Comparison of ENCODE assay signal across 19 cellular contexts in the genomic region with DNA sequence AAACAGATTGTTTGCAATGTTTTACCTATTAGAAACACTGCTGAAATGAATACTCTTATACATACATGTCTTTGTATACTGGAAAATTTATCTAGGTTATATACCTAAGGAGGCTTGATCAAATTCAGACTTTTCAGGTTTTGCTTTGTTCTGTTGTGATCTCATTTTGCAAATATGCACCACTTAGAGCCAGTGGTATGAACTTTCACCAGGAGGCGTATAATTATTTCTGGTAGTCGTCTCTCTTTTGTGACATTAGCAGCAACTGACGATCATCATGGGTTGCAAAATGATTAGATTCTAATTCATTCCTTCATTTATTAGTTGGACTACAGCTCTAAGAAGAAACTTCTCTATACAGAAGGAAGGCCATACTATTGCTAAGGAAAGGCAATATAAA. TPM values are rescaled to one million over a fixed set of nuclear protein-coding genes. Genes with fewer than 3 reads are reported as not detected.
A peak's percentile ranks its signal among the peaks of the same experiment; 100 is the strongest.
DNase-seq lines count a peak whose midpoint lies in the region; ATAC-seq and TF ChIP-seq lines count a peak whose summit lies in the region.
"Had no signal": no experiment of that assay in that cellular context is flagged by ENCODE, and none has a peak within 500 bp of the region (broad histone marks: within the 10 kb centered on the region; RNA-seq: fewer than 3 reads in every experiment).

No MANE protein-coding gene starts in this region.

- peaks cover 28% of the 10 kb centered on the region for H3K4me1 Mint-ChIP-seq in mesothelial cell of epicardium

- no peak for ATAC-seq in GM21528 (IDR thresholded peaks at IDR 0.05; ENCODE audit: low FRiP score, unreplicated experiment)
- no peak for ATAC-seq in GM19035 (IDR thresholded peaks at IDR 0.05; ENCODE audit: unreplicated experiment)
- ATAC-seq: right cardiac atrium had no signal

- peaks cover 11% of the 10 kb centered on the region for H3K36me3 Mint-ChIP-seq in mesothelial cell of epicardium

- TF ChIP-seq CTCF in epithelial cell of esophagus (IDR thresholded peaks at IDR 0.05; ENCODE audit: insufficient read depth, low read depth, low read length, missing control alignments) = no peak
- TF ChIP-seq CTCF in mesothelial cell of epicardium (IDR thresholded peaks at IDR 0.05; ENCODE audit: unreplicated experiment) = no peak

- no peak overlapping the region for H3K4me3 ChIP-seq in epithelial cell of esophagus (ENCODE audit: low read length)
- H3K4me3 ChIP-seq: ascending aorta; BLaER1 treated with 17β-estradiol and CSF1 and Interleukin-3, amounts not matched to agents 10 nM and 100 nM had no signal

- in situ Hi-C loops in Caki2 (cut with HindIII; ENCODE audit: low pct_unique_long_range_greater_than_20kb, low sequenced_read_pairs) = loop anchor here (10.0 kb wide), 1 partner anchor 47 kb away; no protein-coding TSS in a partner anchor

- peak overlapping the region; percentile 95 for H3K27ac Mint-ChIP-seq in mesothelial cell of epicardium

- peak; percentile 47 for DNase-seq in Caki2 (ENCODE audit: low read depth)
- peak; percentile 19 for DNase-seq in LHCN-M2 (ENCODE audit: low read depth)
- DNase-seq in epithelial cell of esophagus (ENCODE audit: low read depth) = peak; percentile 51
- no peak for DNase-seq in mesothelial cell of epicardium (ENCODE audit: low spot score in 2 of 2, unreplicated experiment in 2 of 2)
- DNase-seq in Ammon's horn (ENCODE audit: low spot score) = no peak
- no peak for DNase-seq in middle frontal gyrus (ENCODE audit: extremely low spot score, low spot score)
- DNase-seq: activated CD4-positive, alpha-beta T cell treated with anti-CD3 and anti-CD28 coated beads, Interleukin-2, amount 50 U/mL, for 48 hours; effector memory CD4-positive, alpha-beta T cell; glutamatergic neuron; left cardiac atrium; NCI-H187 treated with DMSO at 0.1 percent for 48 hours; NCI-H774; right cardiac atrium; stimulated activated CD4-positive, alpha-beta T cell treated with anti-CD3 and anti-CD28 coated beads, Interleukin-4, amount 100 ng/mL, for 24 hours; T-helper 9 cell had no signal

- no peaks in the 10 kb centered on the region for H3K9me3 Mint-ChIP-seq in mesothelial cell of epicardium

- no peaks in the 10 kb centered on the region for H3K27me3 Mint-ChIP-seq in mesothelial cell of epicardium (ENCODE audit: low read depth)

- H3K4me3 Mint-ChIP-seq in mesothelial cell of epicardium = no peak overlapping the region

RNA-seq across cellular contexts. Expression of a gene that starts 26.9 kb away (rescaled TPM):
- total RNA-seq in Caki2 (2014; rRNA removed; shearing (Covaris generic); ENCODE audit: low replicate concordance) = 25.4 and 35.0 TPM in 2 replicates
- total RNA-seq in LHCN-M2 (2014; rRNA removed) (59.8 and 62.1 TPM in 2 replicates), mesothelial cell of epicardium (103 to 109 TPM (median 108 TPM) in 3 replicates)
- polyA plus RNA-seq in LHCN-M2 (2012) = 37.8 TPM

RNA-seq across cellular contexts. Expression of a gene that starts 57.2 kb away (rescaled TPM):
- total RNA-seq in Caki2 (2014; rRNA removed; shearing (Covaris generic); ENCODE audit: low replicate concordance) = 5.0 and 5.6 TPM in 2 replicates
- total RNA-seq in LHCN-M2 (2014; rRNA removed) = 9.3 and 10.3 TPM in 2 replicates
- 2.9 TPM for polyA plus RNA-seq in LHCN-M2 (2012)
- total RNA-seq in mesothelial cell of epicardium = 18.2 to 19.0 TPM (median 18.6 TPM) in 3 replicates

Comparison
In these comparisons a context has a peak if more than half of its experiments do, and no peak if none do; other contexts are left out.
1. DNase-seq: peak in Caki2 (single experiment), LHCN-M2 (single experiment) and epithelial cell of esophagus (single experiment); none in mesothelial cell of epicardium (0 of 2), Ammon's horn (single experiment) and middle frontal gyrus (single experiment).